Comparison of ENCODE assay signal across 28 cellular contexts in genomic region chr15:71635735-71636134, GRCh38.
"Had no signal": no experiment of that assay in that cellular context is flagged by ENCODE, and none has a peak within 500 bp of the region (broad histone marks: within the 10 kb centered on the region; RNA-seq: fewer than 3 reads in every experiment).

No MANE protein-coding gene starts in this region.

- H3K36me3 Mint-ChIP-seq: activated CD4-positive, alpha-beta memory T cell treated with anti-CD3 and anti-CD28 coated beads for 36 hours; activated naive CD8-positive, alpha-beta T cell; T-cell had no signal

- H3K27me3 ChIP-seq: brain microvascular endothelial cell, cardiac muscle cell, Peyer's patch, SJSA1 had no signal

- H3K9me3 ChIP-seq: Peyer's patch, SJSA1 had no signal

- ATAC-seq: activated T-helper 17 cell treated with anti-CD3 and anti-CD28 coated beads, Interleukin-2, amount 50 U/mL, for 72 hours; T-cell had no signal

- DNase-seq: activated CD4-positive, alpha-beta memory T cell treated with anti-CD3 and anti-CD28 coated beads for 36 hours; activated CD4-positive, alpha-beta T cell treated with anti-CD3 and anti-CD28 coated beads, Interleukin-2, amount 10 ng/mL, durations not matched to agents 7 days and 5 days; activated CD4-positive, CD25-positive, alpha-beta regulatory T cell; activated CD8-positive, alpha-beta memory T cell treated with anti-CD3 and anti-CD28 coated beads for 24 hours; activated gamma-delta T cell; activated naive CD4-positive, alpha-beta T cell treated with anti-CD3 and anti-CD28 coated beads for 36 hours; activated T-cell treated with anti-CD3 and anti-CD28 coated beads for 4 hours; activated T-cell treated with anti-CD3 and anti-CD28 coated beads, Interleukin-2, amount 50 U/mL, for 48 hours; amygdala; brain microvascular endothelial cell; Karpas-422; MM.1S; NCI-H1105; NCI-H1436; NCI-H1694 treated with DMSO at 0.1 percent for 48 hours; NCI-H2029 treated with DMSO at 0.1 percent for 48 hours; NCI-H446; NCI-H524; Peyer's patch; Right ventricle myocardium superior; T-cell; T-helper 2 cell had no signal

- H3K27ac Mint-ChIP-seq: activated CD4-positive, alpha-beta memory T cell treated with anti-CD3 and anti-CD28 coated beads for 36 hours; activated CD4-positive, alpha-beta T cell treated with anti-CD3 and anti-CD28 coated beads, Interleukin-2, amount 10 ng/mL, durations not matched to agents 7 days and 5 days; activated naive CD4-positive, alpha-beta T cell treated with anti-CD3 and anti-CD28 coated beads for 36 hours; activated naive CD8-positive, alpha-beta T cell; activated T-helper 17 cell treated with anti-CD3 and anti-CD28 coated beads, Interleukin-2, amount 50 U/mL, for 72 hours; T-cell had no signal

- H3K9me3 Mint-ChIP-seq: activated CD4-positive, alpha-beta memory T cell treated with anti-CD3 and anti-CD28 coated beads for 36 hours; activated CD4-positive, alpha-beta T cell treated with anti-CD3 and anti-CD28 coated beads, Interleukin-2, amount 10 ng/mL, durations not matched to agents 7 days and 5 days; activated naive CD4-positive, alpha-beta T cell treated with anti-CD3 and anti-CD28 coated beads for 36 hours; activated T-helper 17 cell treated with anti-CD3 and anti-CD28 coated beads, Interleukin-2, amount 50 U/mL, for 72 hours; T-cell had no signal

- H3K36me3 ChIP-seq: brain microvascular endothelial cell, cardiac muscle cell, Peyer's patch, SJSA1 had no signal

- H3K27ac ChIP-seq: brain microvascular endothelial cell, Peyer's patch, RWPE1, VCaP had no signal

- H3K4me1 ChIP-seq: Peyer's patch had no signal

- H3K4me3 Mint-ChIP-seq: activated CD4-positive, alpha-beta memory T cell treated with anti-CD3 and anti-CD28 coated beads for 36 hours; activated CD4-positive, alpha-beta T cell treated with anti-CD3 and anti-CD28 coated beads, Interleukin-2, amount 10 ng/mL, durations not matched to agents 7 days and 5 days; activated naive CD4-positive, alpha-beta T cell treated with anti-CD3 and anti-CD28 coated beads for 36 hours; activated naive CD8-positive, alpha-beta T cell; activated T-helper 17 cell treated with anti-CD3 and anti-CD28 coated beads, Interleukin-2, amount 50 U/mL, for 72 hours; T-cell had no signal

- H3K4me3 ChIP-seq: cardiac muscle cell, Peyer's patch, SJSA1 had no signal

- H3K4me1 Mint-ChIP-seq: activated CD4-positive, alpha-beta T cell treated with anti-CD3 and anti-CD28 coated beads, Interleukin-2, amount 10 ng/mL, durations not matched to agents 7 days and 5 days; activated T-helper 17 cell treated with anti-CD3 and anti-CD28 coated beads, Interleukin-2, amount 50 U/mL, for 72 hours; T-cell had no signal
